In the genomic region with DNA sequence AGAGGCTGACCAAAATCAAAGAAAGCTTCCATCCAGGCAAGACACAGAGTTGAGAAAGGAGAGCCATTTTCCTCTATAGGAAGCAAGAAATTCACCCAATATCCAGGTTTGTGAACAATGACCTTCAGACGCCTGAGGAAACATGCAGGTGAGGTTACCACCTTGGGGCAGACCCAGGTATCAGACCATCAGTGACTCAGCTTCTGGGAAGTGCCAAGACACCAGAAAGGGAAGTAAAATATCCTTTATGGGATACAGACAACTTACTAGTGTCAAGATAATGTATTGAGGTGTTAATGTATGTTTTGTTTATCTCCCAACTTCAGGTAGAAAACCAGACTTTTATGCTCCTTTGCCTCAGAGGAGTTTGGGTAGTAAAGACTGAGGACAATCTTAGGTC, we compare ENCODE assay signal across 19 cellular contexts.
"Had no signal": no experiment of that assay in that cellular context is flagged by ENCODE, and none has a peak within 500 bp of the region (broad histone marks: within the 10 kb centered on the region; RNA-seq: fewer than 3 reads in every experiment).

No MANE protein-coding gene starts in this region.

- H3K27me3 ChIP-seq: heart left ventricle, right atrium auricular region, upper lobe of left lung had no signal

- ATAC-seq: heart left ventricle; left colon; mucosa of descending colon; naive thymus-derived CD4-positive, alpha-beta T cell; stimulated activated naive CD8-positive, alpha-beta T cell treated with anti-CD3 and anti-CD28 coated beads, Interleukin-15, Interleukin-2, amounts not matched to agents 100 U/mL and 50 U/mL, for 24 hours; T-helper 17 cell had no signal

- DNase-seq: activated CD4-positive, alpha-beta T cell treated with anti-CD3 and anti-CD28 coated beads, Interleukin-2, amount 50 U/mL, for 1 hour; activated CD8-positive, alpha-beta memory T cell treated with anti-CD3 and anti-CD28 coated beads for 24 hours; activated naive CD8-positive, alpha-beta T cell treated with anti-CD3 and anti-CD28 coated beads, Interleukin-2, amount 10 ng/mL, durations not matched to agents 7 days and 5 days; cerebellar nuclear complex; effector memory CD4-positive, alpha-beta T cell; foreskin melanocyte; heart left ventricle; left colon; mucosa of descending colon; naive thymus-derived CD4-positive, alpha-beta T cell; stimulated activated naive CD8-positive, alpha-beta T cell treated with anti-CD3 and anti-CD28 coated beads, Interleukin-15, Interleukin-2, amounts not matched to agents 100 U/mL and 50 U/mL, for 24 hours; T-helper 17 cell; upper lobe of left lung had no signal

- H3K9me3 ChIP-seq: mucosa of descending colon, upper lobe of left lung had no signal

- H3K4me2 ChIP-seq: smooth muscle cell had no signal

- H3K27me3 Mint-ChIP-seq: activated naive CD8-positive, alpha-beta T cell treated with anti-CD3 and anti-CD28 coated beads, Interleukin-2, amount 10 ng/mL, durations not matched to agents 7 days and 5 days; T-helper 17 cell had no signal

- H3K36me3 Mint-ChIP-seq: activated naive CD8-positive, alpha-beta T cell treated with anti-CD3 and anti-CD28 coated beads, Interleukin-2, amount 10 ng/mL, durations not matched to agents 7 days and 5 days had no signal

- H3K36me3 ChIP-seq: heart left ventricle, right atrium auricular region, upper lobe of left lung had no signal

- H3K9me3 Mint-ChIP-seq: activated naive CD8-positive, alpha-beta T cell treated with anti-CD3 and anti-CD28 coated beads, Interleukin-2, amount 10 ng/mL, durations not matched to agents 7 days and 5 days had no signal

- H3K27ac Mint-ChIP-seq: activated naive CD8-positive, alpha-beta T cell treated with anti-CD3 and anti-CD28 coated beads, Interleukin-2, amount 10 ng/mL, durations not matched to agents 7 days and 5 days; dendritic cell treated with granulocyte-macrophage colony-stimulating factor and Interleukin-4, amounts not matched to agents 40 ng/mL and 50 ng/mL, for 4 days; T-helper 17 cell had no signal

- H3K27ac ChIP-seq: epithelial cell of prostate, heart left ventricle, right atrium auricular region, upper lobe of left lung had no signal

- H3K4me3 ChIP-seq: heart left ventricle, lung, mucosa of descending colon, right atrium auricular region, smooth muscle cell, upper lobe of left lung had no signal

- FAIRE-seq: TTC549 had no signal

- H3K4me3 Mint-ChIP-seq: activated naive CD8-positive, alpha-beta T cell treated with anti-CD3 and anti-CD28 coated beads, Interleukin-2, amount 10 ng/mL, durations not matched to agents 7 days and 5 days; dendritic cell treated with granulocyte-macrophage colony-stimulating factor and Interleukin-4, amounts not matched to agents 40 ng/mL and 50 ng/mL, for 4 days; T-helper 17 cell had no signal
